11 cellular contexts compared by ENCODE assay signal in the genomic region with DNA sequence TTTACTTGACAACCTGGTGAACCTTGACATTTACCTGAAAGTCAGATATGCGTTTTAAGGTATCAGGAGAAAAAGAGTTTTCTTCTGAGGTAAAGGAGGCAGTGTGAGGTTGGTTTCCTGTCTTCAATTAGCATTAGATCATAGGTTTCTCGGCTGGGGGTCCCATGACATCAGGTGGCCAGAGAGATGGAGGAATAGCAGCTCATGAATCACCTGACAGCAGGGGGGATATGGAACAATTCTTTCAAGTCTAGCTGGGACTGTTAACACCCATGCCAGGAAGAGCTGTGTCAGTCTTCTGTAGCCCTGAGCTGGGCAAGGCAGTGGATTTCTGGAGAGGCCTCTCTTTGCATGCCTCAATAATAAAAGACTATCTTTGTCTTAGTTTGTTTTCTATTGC.
DNase-seq lines count a peak whose midpoint lies in the region; ATAC-seq, FAIRE-seq and TF ChIP-seq lines count a peak whose summit lies in the region.
"Had no signal": no experiment of that assay in that cellular context is flagged by ENCODE, and none has a peak within 500 bp of the region (broad histone marks: within the 10 kb centered on the region; RNA-seq: fewer than 3 reads in every experiment).

No MANE protein-coding gene starts in this region.

- H3K36me3 ChIP-seq in HepG2 (replicated peaks in 1 of 2; ENCODE audit: control insufficient read depth in 1 of 2, insufficient read depth in 2 of 2, low read length in 2 of 2) = no peaks in the 10 kb centered on the region
- H3K36me3 ChIP-seq in right lobe of liver = no peaks in the 10 kb centered on the region
- no peaks in the 10 kb centered on the region for H3K36me3 ChIP-seq in pancreas
- H3K36me3 ChIP-seq: neutrophil had no signal

- no peak for TF ChIP-seq CTCF in HepG2 (CRISPR knock-in tag; IDR thresholded peaks at IDR 0.05)
- TF ChIP-seq CTCF in right lobe of liver (IDR thresholded peaks at IDR 0.05) = no peak
- TF ChIP-seq CTCF in pancreas (IDR thresholded peaks at IDR 0.05) = no peak

- in situ Hi-C loops in HepG2 (cut with HindIII; ENCODE audit: extremely low pct_ligation_motif_present, low pct_unique_long_range_greater_than_20kb) = no loop called here

- H3K27me3 ChIP-seq in HepG2 (ENCODE audit: control insufficient read depth in 1 of 2, insufficient read depth in 2 of 2, low read length in 2 of 2) (no peaks in the 10 kb centered on the region), right lobe of liver (no peaks in the 10 kb centered on the region), pancreas (no peaks in the 10 kb centered on the region)
- H3K27me3 ChIP-seq: neutrophil had no signal

- BruUV-seq in HepG2 (replicated peaks; lab: Mats Ljungman, UMichigan) = no TSS peak

- DNase-seq in HepG2 (ENCODE audit: low spot score) (no peak), right lobe of liver (no peak), M059J (ENCODE audit: low read depth) (peak; percentile 94), glomerular visceral epithelial cell (ENCODE audit: extremely low spot score) (peak; percentile 95), pancreas (no peak), NAMALWA (ENCODE audit: low spot score) (no peak), amygdala (lab: John Stamatoyannopoulos, UW) (no peak)
- DNase-seq: KG1 had no signal

- no peak for ATAC-seq in HepG2
- ATAC-seq in right lobe of liver = no peak
- no peak for ATAC-seq in pancreas
- no peak for ATAC-seq in GM18873 (IDR thresholded peaks at IDR 0.05; ENCODE audit: low FRiP score, unreplicated experiment)

- no peak overlapping the region for H3K9ac ChIP-seq in HepG2 (ENCODE audit: insufficient read depth, low read depth, low read length)

- 92% methylated on average over 2 of the region's 2 CpGs for WGBS in HepG2 (ENCODE audit: low lambda C conversion rate)
- 86% methylated on average over 2 of the region's 2 CpGs for WGBS in right lobe of liver (ENCODE audit: insufficient coverage, low coverage, low lambda C conversion rate, missing lambda C conversion rate)
- 54 to 63% methylated on average over 2 of the region's 2 CpGs for WGBS in pancreas, 2 donors

- H3K9me3 ChIP-seq in HepG2 (ENCODE audit: low read length) = no peaks in the 10 kb centered on the region
- H3K9me3 ChIP-seq in right lobe of liver = no peaks in the 10 kb centered on the region
- no peaks in the 10 kb centered on the region for H3K9me3 ChIP-seq in pancreas
- H3K9me3 ChIP-seq: neutrophil had no signal

- no peak for TF ChIP-seq EP300 in HepG2 (IDR thresholded peaks at IDR 0.05; ENCODE audit: low read depth in 2 of 2, low read length in 2 of 2)
- TF ChIP-seq EP300 in HepG2 (CRISPR knock-in tag; IDR thresholded peaks at IDR 0.05; ENCODE audit: borderline replicate concordance) = no peak

- H3K4me3 ChIP-seq in HepG2 (replicated peaks in 1 of 3; ENCODE audit: insufficient read depth in 1 of 3, low read depth in 2 of 3, low read length in 3 of 3) (no peak overlapping the region), right lobe of liver (no peak overlapping the region), pancreas (no peak overlapping the region)

- H3K27ac ChIP-seq in HepG2 (ENCODE audit: extremely low read length, insufficient read depth, low read length) (peak overlapping the region; percentile 71), right lobe of liver (peak overlapping the region in 1 of 3 donors; percentile 24), pancreas (no peak overlapping the region)

- no peak overlapping the region for H2AFZ ChIP-seq in HepG2 (ENCODE audit: low read length)

- TF ChIP-seq POLR2A in HepG2 (IDR thresholded peaks at IDR 0.05; ENCODE audit: insufficient read depth in 1 of 2, low read depth in 2 of 2, low read length in 2 of 2) = no peak
- TF ChIP-seq POLR2A in right lobe of liver (IDR thresholded peaks at IDR 0.05) = no peak

- POLR2A ChIA-PET in HepG2 (lab: Yijun Ruan, JAX) = interaction anchor here (1.1 to 2.2 kb wide), 2 partner anchors 31 to 62 kb away, joined by 5 to 10 read pairs; no protein-coding TSS in a partner anchor

- H3K4me2 ChIP-seq in HepG2 (ENCODE audit: low read depth, low read length) = no peak overlapping the region

- H3K79me2 ChIP-seq in HepG2 (ENCODE audit: insufficient read depth, low read length) = no peaks in the 10 kb centered on the region

- intact Hi-C loops in HepG2 (cut with micrococcal nuclease; ENCODE audit: unreplicated experiment) (no loop called here), right lobe of liver (cut with DNase I) (loop anchor here in 1 of 2 donors (5.0 kb wide), 1 partner anchor 152 kb away; no protein-coding TSS in a partner anchor), pancreas (cut with DNase I) (no loop called here)

- CTCF ChIA-PET in HepG2 (lab: Yijun Ruan, JAX; ENCODE audit: low intra/inter-chr PET ratio, low total read pairs) = no interaction called here

- H3K4me1 ChIP-seq in HepG2 (ENCODE audit: insufficient read depth, low read length) (peaks cover 100% of the 10 kb centered on the region), right lobe of liver (peaks cover 0 to 15% (median 5%) of the 10 kb centered on the region in 4 donors), pancreas (peaks cover 0 to 13% (median 5%) of the 10 kb centered on the region in 3 donors)

- TF ChIP-seq RAD21 in HepG2 (CRISPR knock-in tag; IDR thresholded peaks at IDR 0.05) = no peak

- FAIRE-seq in HepG2 (lab: Jason Lieb, UNC) (no peak), pancreas (lab: Jason Lieb, UNC) (no peak)
- FAIRE-seq: frontal cortex had no signal

- H4K20me1 ChIP-seq in HepG2 (ENCODE audit: insufficient read depth, low read length) = no peaks in the 10 kb centered on the region

TF ChIP-seq in HepG2, 621 proteins besides CTCF, POLR2A, EP300 and RAD21:
- TF ChIP-seq, protein P1, sequence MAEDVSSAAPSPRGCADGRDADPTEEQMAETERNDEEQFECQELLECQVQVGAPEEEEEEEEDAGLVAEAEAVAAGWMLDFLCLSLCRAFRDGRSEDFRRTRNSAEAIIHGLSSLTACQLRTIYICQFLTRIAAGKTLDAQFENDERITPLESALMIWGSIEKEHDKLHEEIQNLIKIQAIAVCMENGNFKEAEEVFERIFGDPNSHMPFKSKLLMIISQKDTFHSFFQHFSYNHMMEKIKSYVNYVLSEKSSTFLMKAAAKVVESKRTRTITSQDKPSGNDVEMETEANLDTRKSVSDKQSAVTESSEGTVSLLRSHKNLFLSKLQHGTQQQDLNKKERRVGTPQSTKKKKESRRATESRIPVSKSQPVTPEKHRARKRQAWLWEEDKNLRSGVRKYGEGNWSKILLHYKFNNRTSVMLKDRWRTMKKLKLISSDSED (CRISPR knock-in tag; IDR thresholded peaks at IDR 0.05) = no peak
- TF ChIP-seq CBFB (CRISPR knock-in tag; IDR thresholded peaks at IDR 0.05) (no peak), MED1 (CRISPR knock-in tag; IDR thresholded peaks at IDR 0.05) (no peak), THRA (CRISPR knock-in tag; IDR thresholded peaks at IDR 0.05; ENCODE audit: borderline replicate concordance) (no peak), KLF12 (CRISPR knock-in tag; IDR thresholded peaks at IDR 0.05; ENCODE audit: borderline replicate concordance) (no peak), HNRNPL (IDR thresholded peaks at IDR 0.05; ENCODE audit: low read depth, low read length) (no peak), POGZ (CRISPR knock-in tag; IDR thresholded peaks at IDR 0.05) (no peak), NBN (conservative IDR thresholded peaks at IDR 0.05) (no peak), JUN (CRISPR knock-in tag; IDR thresholded peaks at IDR 0.05) (no peak), ZNF7 (CRISPR knock-in tag; IDR thresholded peaks at IDR 0.05) (no peak), JARID2 (CRISPR knock-in tag; IDR thresholded peaks at IDR 0.05; ENCODE audit: insufficient replicate concordance) (no peak), TOE1 (CRISPR knock-in tag; IDR thresholded peaks at IDR 0.05) (no peak), ZGPAT (CRISPR knock-in tag; IDR thresholded peaks at IDR 0.05) (no peak), ZNF597 (CRISPR knock-in tag; IDR thresholded peaks at IDR 0.05) (no peak), CENPX (CRISPR knock-in tag; IDR thresholded peaks at IDR 0.05) (no peak), FOXK1 (CRISPR knock-in tag; IDR thresholded peaks at IDR 0.05; ENCODE audit: borderline replicate concordance, low read depth) (no peak), RBM22 (optimal IDR thresholded peaks at IDR 0.05; ENCODE audit: low read length) (no peak)

Comparison
In these comparisons a context has a peak if more than half of its experiments do, and no peak if none do; other contexts are left out.
1. DNase-seq: peak in M059J (single experiment) and glomerular visceral epithelial cell (single experiment); none in HepG2 (single experiment), right lobe of liver (0 of 3), pancreas (0 of 6), NAMALWA (single experiment) and amygdala (0 of 56).